ENCODE assay signal across 8 cellular contexts in the genomic region with DNA sequence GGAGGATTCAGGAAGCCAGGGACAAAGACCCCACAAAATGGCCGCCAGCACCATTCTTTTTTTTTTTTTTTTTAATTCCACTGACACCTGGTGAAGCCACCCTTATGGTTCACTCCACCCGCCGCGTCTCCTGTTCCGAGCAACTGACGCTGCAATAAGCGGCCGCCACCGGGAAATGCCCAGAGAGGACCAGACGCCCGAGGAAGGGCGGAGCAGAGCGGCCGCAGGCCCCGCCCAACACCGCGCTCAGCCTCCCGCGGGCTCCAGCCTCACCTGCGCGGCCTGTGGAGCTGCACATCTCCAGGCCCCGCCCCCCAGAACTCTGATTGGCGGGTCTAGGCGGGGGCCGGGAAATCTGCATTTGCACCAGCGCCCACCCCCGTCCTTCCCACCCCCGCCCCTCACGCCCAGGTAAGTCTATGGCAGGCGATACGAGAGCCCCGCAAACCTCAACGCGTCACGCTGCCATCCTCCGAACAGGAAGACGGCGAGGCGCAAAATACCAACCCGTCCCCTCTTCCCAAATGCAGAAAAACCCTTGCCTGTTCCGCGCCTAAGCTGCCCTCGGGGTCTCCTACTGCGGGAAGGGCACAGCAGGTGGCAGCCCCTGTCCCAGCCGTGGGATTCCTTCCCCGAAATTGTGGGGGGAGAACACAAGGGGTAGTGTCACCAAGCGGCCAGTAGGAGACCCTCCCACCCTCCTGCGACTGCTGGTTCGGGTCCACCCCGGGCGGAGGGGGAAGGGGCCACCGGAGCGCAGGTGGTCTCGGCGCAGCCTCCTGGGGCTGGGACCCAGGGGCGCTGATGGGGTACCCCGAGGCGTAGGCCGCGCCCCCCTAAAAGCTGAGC. TPM values are rescaled to one million over a fixed set of nuclear protein-coding genes. Genes with fewer than 3 reads are reported as not detected.
DNase-seq lines count a peak whose midpoint lies in the region; ATAC-seq, FAIRE-seq and TF ChIP-seq lines count a peak whose summit lies in the region.

No MANE protein-coding gene starts in this region.

- ATAC-seq in HG02973 (IDR thresholded peaks at IDR 0.05; ENCODE audit: unreplicated experiment), result no peak
- no peak for ATAC-seq in GM19035 (IDR thresholded peaks at IDR 0.05; ENCODE audit: unreplicated experiment)

- no peak for FAIRE-seq in GM12891 (lab: Jason Lieb, UNC)

- TF ChIP-seq POLR2A in GM12891 (IDR thresholded peaks at IDR 0.05; ENCODE audit: low read depth, low read length) (no peak), lower leg skin (IDR thresholded peaks at IDR 0.05) (no peak)

- 1 to 2% methylated on average over 28 to 51 of the region's 60 CpGs for WGBS in lower leg skin, 2 donors

- TF ChIP-seq CTCF in lower leg skin (IDR thresholded peaks at IDR 0.05), result no peak

- intact Hi-C loops in lower leg skin (cut with DNase I; ENCODE audit: low total_unique reads), result no loop called here

- peak overlapping the region; percentile 62 for H3K4me3 ChIP-seq in lower leg skin (ENCODE audit: low read depth, poor library complexity, severe bottlenecking)

- DNase-seq in GM12891 (ENCODE audit: insufficient read length, low spot score), result peak; percentile 25
- peak; percentile 81 to 95 for DNase-seq in NCI-H187 (lab: John Stamatoyannopoulos, UW)
- peak; percentile 16 to 32 for DNase-seq in activated CD4-positive, alpha-beta T cell treated with anti-CD3 and anti-CD28 coated beads for 4 hours
- peak; percentile 80 for DNase-seq in ecto neural progenitor cell (ENCODE audit: low spot score)
- DNase-seq in lower leg skin (ENCODE audit: low spot score in 2 of 2), result peak; percentile 56 to 89
- peak; percentile 48 for DNase-seq in stimulated activated CD4-positive, alpha-beta T cell treated with anti-CD3 and anti-CD28 coated beads, Interleukin-4, amount 100 ng/mL, for 1 hour

TF ChIP-seq in GM12891, 5 proteins besides CTCF, POLR2A, EP300 and RAD21:
- TF ChIP-seq POLR2AphosphoS5 (IDR thresholded peaks at IDR 0.05; ENCODE audit: low read depth, low read length) (no peak), POU2F2 (IDR thresholded peaks at IDR 0.05; ENCODE audit: low read depth, low read length) (no peak), TAF1 (IDR thresholded peaks at IDR 0.05; ENCODE audit: low read depth, low read length) (no peak), PAX5 (IDR thresholded peaks at IDR 0.05; ENCODE audit: insufficient read depth, low read length, severe bottlenecking) (no peak), SPI1 (IDR thresholded peaks at IDR 0.05; ENCODE audit: low read depth, low read length) (no peak)

RNA-seq across cellular contexts. Expression of a gene that starts 0.9 kb away (rescaled TPM):
- polyA plus RNA-seq in GM12891 (2012; ENCODE audit: low read depth, missing spikeins), result 0.04 TPM
- total RNA-seq in lower leg skin, result 10 to 100 TPM; 14.1 to 23.6 (median 16.1) TPM

RNA-seq across cellular contexts. Expression of a gene that starts 35.1 kb away (rescaled TPM):
- 0.04 TPM for polyA plus RNA-seq in GM12891 (2012; ENCODE audit: low read depth, missing spikeins)
- total RNA-seq in lower leg skin, result under 1 TPM in 3 of 4 donors, not detected in 1; 0.13 to 0.34 (median 0.21) TPM

Comparison
In these comparisons a context has a peak if more than half of its experiments do, and no peak if none do; other contexts are left out.
1. DNase-seq: peak in every context shown above with its lines; median percentile 88 in NCI-H187; 80 in ecto neural progenitor cell; 72 in lower leg skin; 48 in stimulated activated CD4-positive, alpha-beta T cell treated with anti-CD3 and anti-CD28 coated beads, Interleukin-4, amount 100 ng/mL, for 1 hour; 25 in GM12891; 24 in activated CD4-positive, alpha-beta T cell treated with anti-CD3 and anti-CD28 coated beads for 4 hours.